2 cellular contexts compared by ENCODE assay signal in genomic region chr12:88305491-88305890, GRCh38.
TF ChIP-seq lines count a peak whose summit lies in the region.

No MANE protein-coding gene starts in this region.

TF ChIP-seq in SK-N-SH, 30 proteins besides CTCF, POLR2A, EP300 and RAD21 (continued from another document):
- TF ChIP-seq REST (IDR thresholded peaks at IDR 0.05; ENCODE audit: low read depth, low read length) (no peak), PBX3 (IDR thresholded peaks at IDR 0.05) (no peak), GABPA (IDR thresholded peaks at IDR 0.05; ENCODE audit: low read depth) (no peak), JUND (IDR thresholded peaks at IDR 0.05) (no peak), TEAD4 (IDR thresholded peaks at IDR 0.05; ENCODE audit: borderline replicate concordance, insufficient read depth) (no peak)

TF ChIP-seq in SK-N-SH treated with all-trans-retinoic acid at 6 μM for 48 hours, 23 proteins besides CTCF, POLR2A, EP300 and RAD21 (continued from another document):
- TF ChIP-seq ESRRG (CRISPR knock-in tag; IDR thresholded peaks at IDR 0.05) (no peak), SNAI2 (CRISPR knock-in tag; IDR thresholded peaks at IDR 0.05) (no peak), CSRNP3 (CRISPR knock-in tag; IDR thresholded peaks at IDR 0.05) (no peak)
